In genomic region chr7:40887099-40887498, GRCh38 we compare ENCODE assay signal across 24 cellular contexts.
DNase-seq lines count a peak whose midpoint lies in the region; ATAC-seq, FAIRE-seq and TF ChIP-seq lines count a peak whose summit lies in the region.
"Had no signal": no experiment of that assay in that cellular context is flagged by ENCODE, and none has a peak within 500 bp of the region (broad histone marks: within the 10 kb centered on the region; RNA-seq: fewer than 3 reads in every experiment).

No MANE protein-coding gene starts in this region.

- dilution Hi-C loops in endothelial cell of umbilical vein (cut with MboI; ENCODE audit: extremely low pct_ligation_motif_present, low sequenced_read_pairs): no loop called here

- CTCF ChIA-PET in endothelial cell of umbilical vein (lab: Charles Lee): no interaction called here
- CTCF ChIA-PET in activated CD4-positive, alpha-beta memory T cell treated with anti-CD3 and anti-CD28 coated beads, Interleukin-2, amount 10 ng/mL, durations not matched to agents 7 days and 5 days (lab: Charles Lee): no interaction called here

- H3K4me3 ChIP-seq in endothelial cell of umbilical vein (replicated peaks in 1 of 3; ENCODE audit: insufficient read depth in 1 of 3, low read depth in 1 of 3, low read length in 3 of 3): no peak overlapping the region
- H3K4me3 ChIP-seq: heart right ventricle had no signal

- no peak overlapping the region for H3K9ac ChIP-seq in endothelial cell of umbilical vein (replicated peaks; ENCODE audit: extremely low read depth, insufficient read depth, low read length)

- H3K27ac ChIP-seq in endothelial cell of umbilical vein (ENCODE audit: insufficient read depth, low read depth, low read length): no peak overlapping the region
- H3K27ac ChIP-seq: heart right ventricle had no signal

- intact Hi-C loops in endothelial cell of umbilical vein (cut with micrococcal nuclease): no loop called here

- FAIRE-seq in endothelial cell of umbilical vein (lab: Jason Lieb, UNC): no peak

- no peak for TF ChIP-seq POLR2A in endothelial cell of umbilical vein (IDR thresholded peaks at IDR 0.05; ENCODE audit: low read depth, low read length)

- no TSS peak for BruUV-seq in endothelial cell of umbilical vein (replicated peaks; lab: Mats Ljungman, UMichigan)

- DNase-seq in EL: peak; percentile 57
- DNase-seq in NCI-H226: peak; percentile 62
- no peak for DNase-seq in endothelial cell of umbilical vein (ENCODE audit: low read depth, low spot score)
- peak; percentile 37 for DNase-seq in kidney tubule cell (ENCODE audit: low spot score)
- no peak for DNase-seq in activated CD4-positive, alpha-beta memory T cell treated with anti-CD3 and anti-CD28 coated beads, Interleukin-2, amount 10 ng/mL, durations not matched to agents 7 days and 5 days
- DNase-seq in NCI-H82 treated with DMSO at 0.1 percent for 48 hours (lab: John Stamatoyannopoulos, UW; ENCODE audit: unreplicated experiment): no peak
- DNase-seq in glomerular visceral epithelial cell (ENCODE audit: extremely low spot score): no peak
- DNase-seq: activated CD4-positive, alpha-beta T cell treated with anti-CD3 and anti-CD28 coated beads, Interleukin-2, amount 10 ng/mL, durations not matched to agents 24 days and 14 days; effector CD4-positive, alpha-beta T cell; heart right ventricle; Karpas-422; left ventricle myocardium superior; NCI-H1048; NCI-H1930; NCI-H345; nephron progenitor cell; posterior cingulate gyrus; T-helper 2 cell had no signal

- TF ChIP-seq CTCF in endothelial cell of umbilical vein (IDR thresholded peaks at IDR 0.05; ENCODE audit: extremely low read depth in 1 of 2, insufficient read depth in 1 of 2, low read depth in 1 of 2, low read length in 2 of 2): no peak

- H3K79me2 ChIP-seq in endothelial cell of umbilical vein (ENCODE audit: control insufficient read depth, insufficient read depth, low read length): no peaks in the 10 kb centered on the region

- H4K20me1 ChIP-seq in endothelial cell of umbilical vein (replicated peaks; ENCODE audit: control insufficient read depth, extremely low read depth, insufficient read depth, low read length): no peaks in the 10 kb centered on the region

- no peak overlapping the region for H3K4me3 Mint-ChIP-seq in activated CD4-positive, alpha-beta memory T cell treated with anti-CD3 and anti-CD28 coated beads, Interleukin-2, amount 10 ng/mL, durations not matched to agents 7 days and 5 days
- H3K4me3 Mint-ChIP-seq: activated CD4-positive, alpha-beta T cell treated with anti-CD3 and anti-CD28 coated beads, Interleukin-2, amount 10 ng/mL, durations not matched to agents 24 days and 14 days; activated naive CD4-positive, alpha-beta T cell treated with anti-CD3 and anti-CD28 coated beads, Interleukin-2, amount 50 U/mL, for 24 hours; nephron progenitor cell had no signal

- no peak for ATAC-seq in GM19328 (IDR thresholded peaks at IDR 0.05; ENCODE audit: unreplicated experiment)
- ATAC-seq: esophagus mucosa, HCT116, heart right ventricle, left ventricle myocardium superior, Panc1, sciatic nerve had no signal

- POLR2A ChIA-PET in endothelial cell of umbilical vein (lab: Charles Lee): no interaction called here
- POLR2A ChIA-PET in activated CD4-positive, alpha-beta memory T cell treated with anti-CD3 and anti-CD28 coated beads, Interleukin-2, amount 10 ng/mL, durations not matched to agents 7 days and 5 days (lab: Charles Lee): no interaction called here

- no peaks in the 10 kb centered on the region for H3K27me3 Mint-ChIP-seq in activated CD4-positive, alpha-beta memory T cell treated with anti-CD3 and anti-CD28 coated beads, Interleukin-2, amount 10 ng/mL, durations not matched to agents 7 days and 5 days
- H3K27me3 Mint-ChIP-seq: activated CD4-positive, alpha-beta T cell treated with anti-CD3 and anti-CD28 coated beads, Interleukin-2, amount 10 ng/mL, durations not matched to agents 24 days and 14 days; activated naive CD4-positive, alpha-beta T cell treated with anti-CD3 and anti-CD28 coated beads, Interleukin-2, amount 50 U/mL, for 24 hours had no signal

- H3K9me3 ChIP-seq in endothelial cell of umbilical vein (replicated peaks; ENCODE audit: control insufficient read depth, insufficient read depth, low read length): no peaks in the 10 kb centered on the region

- no peaks in the 10 kb centered on the region for H3K4me1 Mint-ChIP-seq in activated CD4-positive, alpha-beta memory T cell treated with anti-CD3 and anti-CD28 coated beads, Interleukin-2, amount 10 ng/mL, durations not matched to agents 7 days and 5 days
- H3K4me1 Mint-ChIP-seq: activated CD4-positive, alpha-beta T cell treated with anti-CD3 and anti-CD28 coated beads, Interleukin-2, amount 10 ng/mL, durations not matched to agents 24 days and 14 days; activated naive CD4-positive, alpha-beta T cell treated with anti-CD3 and anti-CD28 coated beads, Interleukin-2, amount 50 U/mL, for 24 hours had no signal

- no peaks in the 10 kb centered on the region for H3K9me1 ChIP-seq in endothelial cell of umbilical vein (replicated peaks; ENCODE audit: control insufficient read depth, extremely low read depth, insufficient read depth, low read length)

- no peaks in the 10 kb centered on the region for H3K36me3 Mint-ChIP-seq in activated CD4-positive, alpha-beta memory T cell treated with anti-CD3 and anti-CD28 coated beads, Interleukin-2, amount 10 ng/mL, durations not matched to agents 7 days and 5 days (ENCODE audit: low read depth)
- H3K36me3 Mint-ChIP-seq: activated naive CD4-positive, alpha-beta T cell treated with anti-CD3 and anti-CD28 coated beads, Interleukin-2, amount 50 U/mL, for 24 hours had no signal

- no peak overlapping the region for H3K27ac Mint-ChIP-seq in activated CD4-positive, alpha-beta memory T cell treated with anti-CD3 and anti-CD28 coated beads, Interleukin-2, amount 10 ng/mL, durations not matched to agents 7 days and 5 days
- H3K27ac Mint-ChIP-seq: activated CD4-positive, alpha-beta T cell treated with anti-CD3 and anti-CD28 coated beads, Interleukin-2, amount 10 ng/mL, durations not matched to agents 24 days and 14 days; activated naive CD4-positive, alpha-beta T cell treated with anti-CD3 and anti-CD28 coated beads, Interleukin-2, amount 50 U/mL, for 24 hours; nephron progenitor cell had no signal

- peaks cover 18% of the 10 kb centered on the region for H3K9me3 Mint-ChIP-seq in activated CD4-positive, alpha-beta memory T cell treated with anti-CD3 and anti-CD28 coated beads, Interleukin-2, amount 10 ng/mL, durations not matched to agents 7 days and 5 days

- no peaks in the 10 kb centered on the region for H3K27me3 ChIP-seq in endothelial cell of umbilical vein (ENCODE audit: control insufficient read depth in 2 of 2, insufficient read depth in 2 of 2, low read length in 2 of 2)
- H3K27me3 ChIP-seq: heart right ventricle had no signal

- H3K4me2 ChIP-seq in endothelial cell of umbilical vein (ENCODE audit: insufficient read depth, low read length): no peak overlapping the region

- no peak overlapping the region for H2AFZ ChIP-seq in endothelial cell of umbilical vein (ENCODE audit: low read depth, low read length)

- no peaks in the 10 kb centered on the region for H3K36me3 ChIP-seq in endothelial cell of umbilical vein (ENCODE audit: control insufficient read depth in 2 of 2, extremely low read depth in 1 of 2, insufficient read depth in 2 of 2, low read length in 2 of 2)
- H3K36me3 ChIP-seq: heart right ventricle had no signal

- H3K4me1 ChIP-seq in endothelial cell of umbilical vein (ENCODE audit: control insufficient read depth, extremely low read depth, insufficient read depth, low read length): peaks cover 7% of the 10 kb centered on the region
- H3K4me1 ChIP-seq: heart right ventricle had no signal

TF ChIP-seq in endothelial cell of umbilical vein, 7 proteins besides CTCF, POLR2A, EP300 and RAD21:
- TF ChIP-seq FOS (IDR thresholded peaks at IDR 0.05; ENCODE audit: borderline replicate concordance, insufficient read depth, low read length) (peak; percentile 60), POLR2AphosphoS5 (IDR thresholded peaks at IDR 0.05; ENCODE audit: insufficient read depth, low read depth, low read length) (no peak)
TF ChIP-seq in endothelial cell of umbilical vein: peak in this region for 1.

Comparison
In these comparisons a context has a peak if more than half of its experiments do, and no peak if none do; other contexts are left out.
1. DNase-seq: peak in EL (single experiment), NCI-H226 (single experiment) and kidney tubule cell (single experiment); none in endothelial cell of umbilical vein (single experiment), activated CD4-positive, alpha-beta memory T cell treated with anti-CD3 and anti-CD28 coated beads, Interleukin-2, amount 10 ng/mL, durations not matched to agents 7 days and 5 days (single experiment), NCI-H82 treated with DMSO at 0.1 percent for 48 hours (single experiment) and glomerular visceral epithelial cell (single experiment).